Comparison of ENCODE assay signal across 26 cellular contexts in genomic region chr1:38831753-38832734, GRCh38. TPM values are rescaled to one million over a fixed set of nuclear protein-coding genes. Genes with fewer than 3 reads are reported as not detected.
DNase-seq lines count a peak whose midpoint lies in the region; ATAC-seq and TF ChIP-seq lines count a peak whose summit lies in the region.
"Had no signal": no experiment of that assay in that cellular context is flagged by ENCODE, and none has a peak within 500 bp of the region (broad histone marks: within the 10 kb centered on the region; RNA-seq: fewer than 3 reads in every experiment).

No MANE protein-coding gene starts in this region.

- H3K27me3 Mint-ChIP-seq in chondrocyte (ENCODE audit: low read depth) = peaks cover 5% of the 10 kb centered on the region

- no CpG with 5 or more reads among the region's 9 CpGs for whole genome bisulfite sequencing in trophoblast cell (ENCODE audit: extremely low coverage, insufficient coverage, insufficient read length)
- WGBS in right cardiac atrium = 78% methylated on average over 9 of the region's 9 CpGs

- no peak overlapping the region for H2BK120ac ChIP-seq in trophoblast cell (ENCODE audit: insufficient read depth, low read length, poor library complexity)

- ATAC-seq in right cardiac atrium (no peak), GM19023 (IDR thresholded peaks at IDR 0.05; ENCODE audit: unreplicated experiment) (no peak)
- ATAC-seq: Right ventricle myocardium inferior had no signal

- no peak overlapping the region for H3K4me2 ChIP-seq in trophoblast cell (ENCODE audit: low read length)
- H3K4me2 ChIP-seq: PC-9 had no signal

- no peak overlapping the region for H3K23ac ChIP-seq in trophoblast cell (ENCODE audit: low read length)

- H3K14ac ChIP-seq in trophoblast cell (ENCODE audit: low read length) = no peak overlapping the region

- DNase-seq in EH (ENCODE audit: low read depth) (peak; percentile 10), LHCN-M2 (ENCODE audit: low read depth) (peak; percentile 22), epithelial cell of esophagus (ENCODE audit: low read depth) (peak; percentile 34), trophoblast cell (peak; percentile 29 to 70), posterior cingulate gyrus (no peak), right cardiac atrium (no peak), chondrocyte (ENCODE audit: low spot score) (no peak)
- DNase-seq: CD4-positive, alpha-beta memory T cell; COR-L47; DMS53; GF-D8; KBM-7; MG63; NCI-H2029; NCI-H446; NCI-H524 treated with DMSO at 0.1 percent for 48 hours; NCI-H774; NK-92 treated with Interleukin-12 subunit alpha and Interleukin-12 subunit beta, amount 100 ng/mL, for 24 hours; PC-9 had no signal

- H3K9me3 ChIP-seq in trophoblast cell (ENCODE audit: insufficient read depth, low read depth, low read length) (no peaks in the 10 kb centered on the region), right cardiac atrium (ENCODE audit: control insufficient read depth, low read length) (no peaks in the 10 kb centered on the region)
- H3K9me3 ChIP-seq: MG63, SJSA1 had no signal

- peaks cover 11% of the 10 kb centered on the region for H3K4me1 Mint-ChIP-seq in chondrocyte (ENCODE audit: low read depth)

- H3K27ac ChIP-seq in trophoblast cell (ENCODE audit: low read depth, low read length) (no peak overlapping the region), right cardiac atrium (ENCODE audit: low read length) (no peak overlapping the region)
- H3K27ac ChIP-seq: PC-9, SJSA1 had no signal

- H4K8ac ChIP-seq in trophoblast cell (ENCODE audit: low read depth, low read length) = no peak overlapping the region

- H3K36me3 ChIP-seq in trophoblast cell (ENCODE audit: control insufficient read depth in 1 of 2, insufficient read depth in 2 of 2, low read length in 2 of 2) = no peaks in the 10 kb centered on the region
- H3K36me3 ChIP-seq: MG63, SJSA1 had no signal

- no peak overlapping the region for H3K4ac ChIP-seq in trophoblast cell (ENCODE audit: low read depth, low read length)

- no peak overlapping the region for H3K9ac ChIP-seq in trophoblast cell (ENCODE audit: low read length)

- H3K27me3 ChIP-seq in trophoblast cell (ENCODE audit: insufficient read depth, low read length) (no peaks in the 10 kb centered on the region), right cardiac atrium (ENCODE audit: control insufficient read depth, insufficient read depth) (no peaks in the 10 kb centered on the region)
- H3K27me3 ChIP-seq: MG63, SJSA1 had no signal

- H2BK12ac ChIP-seq in trophoblast cell (ENCODE audit: low read length) = no peak overlapping the region

- no peaks in the 10 kb centered on the region for H3K79me2 ChIP-seq in trophoblast cell (ENCODE audit: control insufficient read depth, insufficient read depth, low read length, poor library complexity)

- H3K79me1 ChIP-seq in trophoblast cell (ENCODE audit: low read length) = no peaks in the 10 kb centered on the region

- H2AFZ ChIP-seq in trophoblast cell (ENCODE audit: insufficient read depth, low read length, poor library complexity) = no peak overlapping the region
- H2AFZ ChIP-seq: PC-9 had no signal

- H2BK5ac ChIP-seq in trophoblast cell (ENCODE audit: low read depth, low read length, poor library complexity) = no peak overlapping the region

- H4K12ac ChIP-seq in trophoblast cell (ENCODE audit: low read depth, low read length) = no peak overlapping the region

- intact Hi-C loops in posterior cingulate gyrus (cut with DNase I) (no loop called here), right cardiac atrium (cut with DNase I) (loop anchor here in 2 of 4 donors (10.0 kb wide), 2 partner anchors 797 to 807 kb away; no protein-coding TSS in a partner anchor)

- H3K4me3 ChIP-seq in epithelial cell of esophagus (ENCODE audit: low read length) = no peak overlapping the region
- no peak overlapping the region for H3K4me3 ChIP-seq in trophoblast cell (ENCODE audit: low read depth, low read length)
- H3K4me3 ChIP-seq in right cardiac atrium (ENCODE audit: low read length) = no peak overlapping the region
- H3K4me3 ChIP-seq: MG63, PC-9, SJSA1 had no signal

- no peak overlapping the region for H3K18ac ChIP-seq in trophoblast cell (ENCODE audit: low read length)

- H2AK5ac ChIP-seq in trophoblast cell (ENCODE audit: low read length) = no peak overlapping the region

- H3K4me1 ChIP-seq in trophoblast cell (ENCODE audit: control insufficient read depth in 1 of 2, insufficient read depth in 2 of 2, low read length in 2 of 2) (no peaks in the 10 kb centered on the region), right cardiac atrium (ENCODE audit: control insufficient read depth, insufficient read depth, low read length) (no peaks in the 10 kb centered on the region)

- H3K9me3 Mint-ChIP-seq in chondrocyte (ENCODE audit: low read depth) = no peaks in the 10 kb centered on the region
- H3K9me3 Mint-ChIP-seq: CD4-positive, alpha-beta memory T cell had no signal

- H3K4me3 Mint-ChIP-seq in chondrocyte (ENCODE audit: unreplicated experiment) = no peak overlapping the region
- H3K4me3 Mint-ChIP-seq: CD4-positive, alpha-beta memory T cell had no signal

- no peak for TF ChIP-seq CTCF in epithelial cell of esophagus (IDR thresholded peaks at IDR 0.05; ENCODE audit: insufficient read depth, low read depth, low read length, missing control alignments)
- TF ChIP-seq CTCF in chondrocyte (IDR thresholded peaks at IDR 0.05) = no peak

- no peak overlapping the region for H4K91ac ChIP-seq in trophoblast cell (ENCODE audit: low read depth, low read length)

- no peaks in the 10 kb centered on the region for H3K36me3 Mint-ChIP-seq in chondrocyte (ENCODE audit: low read depth)

- no peak overlapping the region for H3K27ac Mint-ChIP-seq in chondrocyte (ENCODE audit: unreplicated experiment)
- H3K27ac Mint-ChIP-seq: CD4-positive, alpha-beta memory T cell had no signal

RNA-seq across cellular contexts. Expression of gene RRAGC, which starts 27.5 kb away (rescaled TPM):
- total RNA-seq in LHCN-M2 (2014; rRNA removed) = 14.4 and 21.0 TPM in 2 replicates
- 29.7 TPM for polyA plus RNA-seq in LHCN-M2 (2012)
- polyA plus RNA-seq in trophoblast cell (2013) = 36.4 and 39.7 TPM in 2 replicates
- total RNA-seq in right cardiac atrium = 10 to 100 TPM; 16.2 to 21.8 (median 18.7) TPM
- polyA plus RNA-seq in right cardiac atrium = 12.5 TPM
- total RNA-seq in chondrocyte = 51.7 to 71.7 TPM (median 71.2 TPM) in 3 replicates

RNA-seq across cellular contexts. Expression of gene MYCBP, which starts 41.1 kb away (rescaled TPM):
- total RNA-seq in LHCN-M2 (2014; rRNA removed) (37.3 and 40.5 TPM in 2 replicates), right cardiac atrium (10 to 100 TPM in 3 of 4 donors, 1 to 10 TPM in 1; 5.3 to 14.0 (median 11.4) TPM), chondrocyte (6.1 to 13.7 TPM (median 6.1 TPM) in 3 replicates)
- polyA plus RNA-seq in LHCN-M2 (2012) = 12.6 TPM
- polyA plus RNA-seq in trophoblast cell (2013) = 40.6 and 42.4 TPM in 2 replicates
- 4.9 TPM for polyA plus RNA-seq in right cardiac atrium

RNA-seq across cellular contexts. Expression of gene GJA9, which starts 49.3 kb away (rescaled TPM):
- total RNA-seq in LHCN-M2 (2014; rRNA removed) = not detected in 2 replicates
- not detected for polyA plus RNA-seq in LHCN-M2 (2012)
- polyA plus RNA-seq in trophoblast cell (2013) = not detected in 2 replicates
- not detected for total RNA-seq in right cardiac atrium
- 0.07 TPM for polyA plus RNA-seq in right cardiac atrium
- total RNA-seq in chondrocyte = not detected in 3 replicates
- total RNA-seq: CD4-positive, alpha-beta memory T cell; H4; HT1080; Right ventricle myocardium inferior; RPMI7951; SJSA1 had no signal
- polyA plus RNA-seq: AG04450; CD4-positive, alpha-beta memory T cell had no signal

Comparison
In these comparisons a context has a peak if more than half of its experiments do, and no peak if none do; other contexts are left out.
1. DNase-seq: peak in EH (single experiment), LHCN-M2 (single experiment), epithelial cell of esophagus (single experiment) and trophoblast cell (2 of 2); none in posterior cingulate gyrus (0 of 10), right cardiac atrium (0 of 3) and chondrocyte (single experiment).